18 cellular contexts compared by ENCODE assay signal in genomic region chr1:32918166-32918565, GRCh38. TPM values are rescaled to one million over a fixed set of nuclear protein-coding genes. Genes with fewer than 3 reads are reported as not detected.
DNase-seq lines count a peak whose midpoint lies in the region; ATAC-seq and TF ChIP-seq lines count a peak whose summit lies in the region.
"Had no signal": no experiment of that assay in that cellular context is flagged by ENCODE, and none has a peak within 500 bp of the region (broad histone marks: within the 10 kb centered on the region; RNA-seq: fewer than 3 reads in every experiment).

No MANE protein-coding gene starts in this region.

- no peaks in the 10 kb centered on the region for H4K20me1 ChIP-seq in BLaER1 treated with 17β-estradiol and CSF1 and Interleukin-3, amounts not matched to agents 10 nM and 100 nM
- H4K20me1 ChIP-seq: BLaER1 had no signal

- no peaks in the 10 kb centered on the region for H3K36me3 ChIP-seq in BLaER1 treated with 17β-estradiol and CSF1 and Interleukin-3, amounts not matched to agents 10 nM and 100 nM
- no peaks in the 10 kb centered on the region for H3K36me3 ChIP-seq in heart right ventricle
- H3K36me3 ChIP-seq: BLaER1, HAP-1 had no signal

- peaks cover 20% of the 10 kb centered on the region for H3K4me1 Mint-ChIP-seq in neural crest cell
- H3K4me1 Mint-ChIP-seq: IgD-negative memory B cell had no signal

- peak; percentile 82 for ATAC-seq in left colon
- no peak for ATAC-seq in heart right ventricle

- WGBS in heart right ventricle, 2 donors, result 27 to 36% methylated on average over 1 of the region's 1 CpG
- WGBS in lower leg skin, 2 donors, result 21 to 42% methylated on average over 1 of the region's 1 CpG

- H3K4me3 ChIP-seq in BLaER1 treated with 17β-estradiol and CSF1 and Interleukin-3, amounts not matched to agents 10 nM and 100 nM, result no peak overlapping the region
- H3K4me3 ChIP-seq in heart right ventricle (no peak overlapping the region), lower leg skin (ENCODE audit: low read depth, poor library complexity, severe bottlenecking) (no peak overlapping the region)
- H3K4me3 ChIP-seq: BLaER1, GM12878, HAP-1 had no signal

- peaks cover under 1 to 7% (median 5%) of the 10 kb centered on the region in 11 experiments; a peak in 17 of 22 replicates for H3K27me3 ChIP-seq in BLaER1 treated with 17β-estradiol and CSF1 and Interleukin-3, amounts not matched to agents 10 nM and 100 nM
- H3K27me3 ChIP-seq in heart right ventricle, result peaks cover 0 to 40% (median 3%) of the 10 kb centered on the region in 7 donors

- TF ChIP-seq POLR2A in lower leg skin (IDR thresholded peaks at IDR 0.05), result no peak

- intact Hi-C loops in left colon (cut with DNase I, micrococcal nuclease) (no loop called here), heart right ventricle (cut with DNase I) (no loop called here), lower leg skin (cut with DNase I; ENCODE audit: low total_unique reads) (no loop called here)

- no peaks in the 10 kb centered on the region for H3K36me3 Mint-ChIP-seq in neural crest cell (ENCODE audit: low read depth)
- H3K36me3 Mint-ChIP-seq: CD4-positive, CD25-positive, alpha-beta regulatory T cell had no signal

- no peak overlapping the region for H3K27ac ChIP-seq in BLaER1 treated with 17β-estradiol and CSF1 and Interleukin-3, amounts not matched to agents 10 nM and 100 nM
- H3K27ac ChIP-seq in heart right ventricle, result no peak overlapping the region
- H3K27ac ChIP-seq: BLaER1 had no signal

- no peaks in the 10 kb centered on the region for H3K9me3 ChIP-seq in BLaER1 treated with 17β-estradiol and CSF1 and Interleukin-3, amounts not matched to agents 10 nM and 100 nM (replicated peaks in 1 of 11)
- H3K9me3 ChIP-seq in heart right ventricle, result peaks cover 0 to 3% (median 0%) of the 10 kb centered on the region in 11 donors
- H3K9me3 ChIP-seq: BLaER1, HAP-1 had no signal

- TF ChIP-seq CTCF in neural crest cell (conservative IDR thresholded peaks at IDR 0.05) (no peak), heart right ventricle (IDR thresholded peaks at IDR 0.05) (no peak), lower leg skin (IDR thresholded peaks at IDR 0.05) (no peak)

- H3K27me3 Mint-ChIP-seq in neural crest cell (ENCODE audit: low read depth), result no peaks in the 10 kb centered on the region

- H3K9ac ChIP-seq in BLaER1 treated with 17β-estradiol and CSF1 and Interleukin-3, amounts not matched to agents 10 nM and 100 nM, result no peak overlapping the region
- H3K9ac ChIP-seq: BLaER1 had no signal

- H3K4me1 ChIP-seq in BLaER1 treated with 17β-estradiol and CSF1 and Interleukin-3, amounts not matched to agents 10 nM and 100 nM, result peaks cover 6 to 22% (median 14%) of the 10 kb centered on the region in 10 experiments; a peak in 17 of 20 replicates
- H3K4me1 ChIP-seq in heart right ventricle, result peaks cover 0 to 14% (median 9%) of the 10 kb centered on the region in 9 donors
- H3K4me1 ChIP-seq: HAP-1 had no signal

- DNase-seq in NCI-H69 (lab: John Stamatoyannopoulos, UW), result peak; percentile 24
- DNase-seq in left colon, result no peak
- DNase-seq in neural crest cell (ENCODE audit: low read depth, low spot score), result no peak
- DNase-seq in MV-4-11 (lab: John Stamatoyannopoulos, UW), result no peak
- DNase-seq in heart right ventricle, result no peak
- no peak for DNase-seq in lower leg skin (ENCODE audit: low spot score in 2 of 2)
- DNase-seq: 8988T; AML-193; CD4-positive, CD25-positive, alpha-beta regulatory T cell; DMS79; GOT3 had no signal

- H3K9me3 Mint-ChIP-seq in neural crest cell, result peaks cover 2% of the 10 kb centered on the region
- H3K9me3 Mint-ChIP-seq: CD4-positive, CD25-positive, alpha-beta regulatory T cell had no signal

- H3K4me3 Mint-ChIP-seq in neural crest cell, result peak overlapping the region; percentile 29
- H3K4me3 Mint-ChIP-seq: IgD-negative memory B cell had no signal

- H3K27ac Mint-ChIP-seq in neural crest cell (ENCODE audit: unreplicated experiment), result no peak overlapping the region
- H3K27ac Mint-ChIP-seq: CD4-positive, CD25-positive, alpha-beta regulatory T cell; IgD-negative memory B cell had no signal

- H3K4me2 ChIP-seq in BLaER1 treated with 17β-estradiol and CSF1 and Interleukin-3, amounts not matched to agents 10 nM and 100 nM, result peak overlapping the region in 6 of 11 experiments; percentile 9 to 49 (median 38); a peak in 6 of 22 replicates

RNA-seq across cellular contexts. Expression of gene TMEM54, which starts 17.0 kb away (rescaled TPM):
- total RNA-seq in left colon, result 100 to 1,000 TPM; 739 to 855 TPM
- 2.7 and 2.8 TPM in 2 replicates for total RNA-seq in neural crest cell
- total RNA-seq in heart right ventricle, result 10 to 100 TPM in 7 of 10 donors, 1 to 10 TPM in 3; 4.5 to 22.5 (median 10.8) TPM
- 10 to 100 TPM in 1 of 2 donors, 1 to 10 TPM in 1; 8.4 to 18.2 TPM for polyA plus RNA-seq in heart right ventricle
- total RNA-seq in lower leg skin, result 100 to 1,000 TPM; 122 to 245 (median 198) TPM
- total RNA-seq: CD4-positive, CD25-positive, alpha-beta regulatory T cell had no signal
- polyA plus RNA-seq: CD4-positive, CD25-positive, alpha-beta regulatory T cell; IgD-negative memory B cell had no signal

RNA-seq across cellular contexts. Expression of gene HPCA, which starts 31.9 kb away (rescaled TPM):
- total RNA-seq in left colon (1 to 10 TPM; 1.5 to 1.9 TPM), neural crest cell (0.86 and 1.2 TPM in 2 replicates), heart right ventricle (not detected), lower leg skin (under 1 TPM in 1 of 4 donors, not detected in 3; 0.19 TPM)
- polyA plus RNA-seq in heart right ventricle, result not detected
- total RNA-seq: CD4-positive, CD25-positive, alpha-beta regulatory T cell; G401; GM12878; HT1080 had no signal
- polyA plus RNA-seq: CD4-positive, CD25-positive, alpha-beta regulatory T cell; IgD-negative memory B cell had no signal

RNA-seq across cellular contexts. Expression of gene RNF19B, which starts 46.4 kb away (rescaled TPM):
- total RNA-seq in left colon, result 10 to 100 TPM; 64.1 to 77.3 TPM
- total RNA-seq in neural crest cell, result 14.9 and 16.0 TPM in 2 replicates
- total RNA-seq in heart right ventricle, result 10 to 100 TPM; 10.2 to 36.9 (median 13.8) TPM
- 1 to 10 TPM; 1.1 to 7.0 TPM for polyA plus RNA-seq in heart right ventricle
- total RNA-seq in lower leg skin, result 10 to 100 TPM; 29.5 to 42.6 (median 37.5) TPM

RNA-seq across cellular contexts. Expression of gene FNDC5, which starts 47.5 kb away (rescaled TPM):
- under 1 TPM; 0.22 to 0.85 TPM for total RNA-seq in left colon
- total RNA-seq in neural crest cell, result 26.8 and 28.7 TPM in 2 replicates
- total RNA-seq in heart right ventricle, result 100 to 1,000 TPM in 2 of 10 donors, 10 to 100 TPM in 8; 44.7 to 130 (median 73.5) TPM
- polyA plus RNA-seq in heart right ventricle, result 10 to 100 TPM; 12.4 to 75.1 TPM
- total RNA-seq in lower leg skin, result under 1 TPM in 2 of 4 donors, not detected in 2; 0.27 to 0.58 TPM
- total RNA-seq: CD4-positive, CD25-positive, alpha-beta regulatory T cell; GM12878 had no signal
- polyA plus RNA-seq: CD4-positive, CD25-positive, alpha-beta regulatory T cell; IgD-negative memory B cell had no signal

Comparison
In these comparisons a context has a peak if more than half of its experiments do, and no peak if none do; other contexts are left out.
1. RNA of gene TMEM54, which starts 17.0 kb away (total RNA-seq): 739 to 855 TPM in left colon and 122 to 245 TPM in lower leg skin; 4.5 to 22.5 TPM in heart right ventricle and 2.7 to 2.8 TPM in neural crest cell; every median in the first group is over 4 times any median in the second.